In the genomic region with DNA sequence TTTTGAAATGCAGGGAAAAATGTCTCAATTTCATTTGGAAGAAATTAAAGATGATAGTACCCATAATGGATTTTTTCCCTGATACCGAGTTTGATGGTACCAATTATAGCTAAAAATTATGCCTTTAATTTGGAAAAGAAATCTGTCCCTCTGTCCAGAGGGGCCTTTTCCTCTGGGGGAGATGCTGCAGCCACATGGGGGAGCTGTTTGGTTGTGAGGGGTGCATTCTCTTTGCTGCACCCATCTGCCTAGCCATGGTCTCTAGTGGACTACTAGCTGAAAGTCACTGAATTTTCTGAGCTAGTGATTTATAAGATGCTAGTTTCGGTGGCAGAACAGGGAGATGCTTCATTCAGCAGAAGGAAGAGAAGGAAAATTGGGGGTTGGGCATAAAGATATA, we compare ENCODE assay signal across 8 cellular contexts. TPM values are rescaled to one million over a fixed set of nuclear protein-coding genes. Genes with fewer than 3 reads are reported as not detected.
DNase-seq lines count a peak whose midpoint lies in the region; ATAC-seq, FAIRE-seq and TF ChIP-seq lines count a peak whose summit lies in the region.

No MANE protein-coding gene starts in this region.

- in situ Hi-C loops in ACHN (cut with HindIII; ENCODE audit: low pct_ligation_motif_present, low pct_unique_long_range_greater_than_20kb, low sequenced_read_pairs), result no loop called here

- intact Hi-C loops in heart left ventricle (cut with DNase I) (loop anchor here in 1 of 10 donors (10.0 kb wide), 1 partner anchor 693 kb away; no protein-coding TSS in a partner anchor), thyroid gland (cut with DNase I) (no loop called here)

- H3K27ac ChIP-seq in heart left ventricle (no peak overlapping the region), thyroid gland (no peak overlapping the region)

- FAIRE-seq in GM18507 (lab: Jason Lieb, UNC), result peak; percentile 74

- ATAC-seq in heart left ventricle (peak in 2 of 4 donors; percentile 59 to 68), GM21723 (IDR thresholded peaks at IDR 0.05; ENCODE audit: unreplicated experiment) (no peak), GM18502 (IDR thresholded peaks at IDR 0.05; ENCODE audit: poor library complexity, unreplicated experiment) (no peak), HG02610 (IDR thresholded peaks at IDR 0.05; ENCODE audit: unreplicated experiment) (no peak)

- TF ChIP-seq CTCF in heart left ventricle (IDR thresholded peaks at IDR 0.05) (peak in 11 of 12 donors; percentile 24 to 56 (median 46)), thyroid gland (IDR thresholded peaks at IDR 0.05) (peak in 4 of 6 experiments; percentile 5 to 37 (median 22))

- WGBS in heart left ventricle, 4 donors, result 64 to 98% (median 92%) methylated on average over 2 of the region's 2 CpGs
- 94% methylated on average over 2 of the region's 2 CpGs for WGBS in thyroid gland, 2 donors

- peaks cover 0 to 73% (median 62%) of the 10 kb centered on the region in 9 donors for H3K36me3 ChIP-seq in heart left ventricle
- H3K36me3 ChIP-seq in thyroid gland, result peaks cover 36 to 42% of the 10 kb centered on the region in 2 donors

- DNase-seq in ACHN (peak; percentile 39), GM18507 (ENCODE audit: extremely low spot score, insufficient read length, low read depth) (no peak), heart left ventricle (peak in 1 of 5 donors; percentile 33), thyroid gland (no peak)
- DNase-seq in activated CD4-positive, alpha-beta T cell treated with anti-CD3 and anti-CD28 coated beads for 48 hours, result peak; percentile 56

- H3K4me3 ChIP-seq in heart left ventricle (no peak overlapping the region), thyroid gland (replicated peaks in 1 of 3) (no peak overlapping the region)

- H3K27me3 ChIP-seq in heart left ventricle, result no peaks in the 10 kb centered on the region
- H3K27me3 ChIP-seq in thyroid gland, result no peaks in the 10 kb centered on the region

- no peaks in the 10 kb centered on the region for H3K9me3 ChIP-seq in heart left ventricle
- no peaks in the 10 kb centered on the region for H3K9me3 ChIP-seq in thyroid gland

- peaks cover 0 to 14% (median 0%) of the 10 kb centered on the region in 12 donors for H3K4me1 ChIP-seq in heart left ventricle
- H3K4me1 ChIP-seq in thyroid gland, result no peaks in the 10 kb centered on the region

- no peak for TF ChIP-seq POLR2A in heart left ventricle (IDR thresholded peaks at IDR 0.05)
- TF ChIP-seq POLR2A in thyroid gland (IDR thresholded peaks at IDR 0.05), result no peak

RNA-seq across cellular contexts. Expression of a gene that starts 9.6 kb away (rescaled TPM):
- total RNA-seq in heart left ventricle (10 to 100 TPM; 29.9 to 62.5 (median 39.5) TPM), thyroid gland (100 to 1,000 TPM in 3 of 4 donors, 10 to 100 TPM in 1; 88.3 to 203 (median 130) TPM)
- 100 to 1,000 TPM in 1 of 2 donors, 10 to 100 TPM in 1; 82.5 to 165 TPM for polyA plus RNA-seq in heart left ventricle

RNA-seq across cellular contexts. Expression of a gene that starts 10.0 kb away (rescaled TPM):
- 10 to 100 TPM; 13.0 to 21.6 (median 14.8) TPM for total RNA-seq in heart left ventricle
- polyA plus RNA-seq in heart left ventricle, result 10 to 100 TPM in 1 of 2 donors, 1 to 10 TPM in 1; 8.7 to 17.2 TPM
- total RNA-seq in thyroid gland, result 10 to 100 TPM; 45.0 to 63.9 (median 58.2) TPM

Comparison
In these comparisons a context has a peak if more than half of its experiments do, and no peak if none do; other contexts are left out.
1. DNase-seq: peak in ACHN (single experiment) and activated CD4-positive, alpha-beta T cell treated with anti-CD3 and anti-CD28 coated beads for 48 hours (single experiment); none in GM18507 (single experiment) and thyroid gland (0 of 2).